In the genomic region with DNA sequence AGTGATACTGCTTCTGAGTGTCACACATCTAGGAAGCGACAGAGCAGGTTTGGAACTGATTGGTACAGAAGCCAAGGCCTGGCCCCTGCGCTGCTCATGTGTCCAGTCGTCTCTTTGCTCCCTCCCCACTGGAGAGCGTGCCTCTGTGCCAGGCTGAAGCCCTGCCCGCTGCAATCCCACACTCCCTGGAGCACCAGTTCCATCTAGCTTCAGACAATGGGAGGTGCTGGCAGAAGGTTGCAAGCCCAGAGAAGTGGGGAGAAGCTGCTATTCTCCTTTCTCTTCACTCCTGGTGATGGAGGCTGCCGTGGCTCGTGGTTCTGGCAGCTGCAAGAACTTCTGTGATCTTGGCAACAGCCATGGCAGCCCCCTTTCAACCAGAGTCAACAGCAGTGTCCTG, we compare ENCODE assay signal across 26 cellular contexts.
DNase-seq lines count a peak whose midpoint lies in the region; ATAC-seq, FAIRE-seq and TF ChIP-seq lines count a peak whose summit lies in the region.
"Had no signal": no experiment of that assay in that cellular context is flagged by ENCODE, and none has a peak within 500 bp of the region (broad histone marks: within the 10 kb centered on the region; RNA-seq: fewer than 3 reads in every experiment).

No MANE protein-coding gene starts in this region.

- TF ChIP-seq POLR2A in Peyer's patch (IDR thresholded peaks at IDR 0.05) = no peak
- TF ChIP-seq POLR2A in gastrocnemius medialis (IDR thresholded peaks at IDR 0.05) = no peak

- H3K27ac ChIP-seq in Peyer's patch (no peak overlapping the region), kidney (ENCODE audit: low read depth in 2 of 2, low read length in 2 of 2) (no peak overlapping the region), gastrocnemius medialis (no peak overlapping the region)
- H3K27ac ChIP-seq: BLaER1 treated with 17β-estradiol and CSF1 and Interleukin-3, amounts not matched to agents 10 nM and 100 nM; GM23248; HL-60; PC-9; RWPE1; SJCRH30 had no signal

- TF ChIP-seq CTCF in Peyer's patch (IDR thresholded peaks at IDR 0.05) (no peak), kidney (IDR thresholded peaks at IDR 0.05; ENCODE audit: borderline replicate concordance, extremely low read depth, insufficient read depth) (no peak), gastrocnemius medialis (IDR thresholded peaks at IDR 0.05 in 4 of 5, conservative IDR thresholded peaks at IDR 0.05 in 1 of 5) (no peak)

- DNase-seq in cardiac septum (ENCODE audit: low spot score) = peak; percentile 57
- no peak for DNase-seq in left ventricle myocardium superior
- DNase-seq in Peyer's patch = peak in 2 of 3 donors; percentile 19 to 24
- DNase-seq in kidney = peak; percentile 15
- peak in 1 of 2 donors; percentile 27 for DNase-seq in gastrocnemius medialis
- DNase-seq in stimulated activated naive CD4-positive, alpha-beta T cell treated with Interleukin-2 at 50 U/mL for 16 hours (lab: John Stamatoyannopoulos, UW) = no peak
- DNase-seq in ACHN = no peak
- DNase-seq: Caco-2; CD4-positive, alpha-beta memory T cell; DND-41; GM23248; H9; MG63; NCI-H1694 treated with DMSO at 0.1 percent for 48 hours; NCI-H2081 treated with DMSO at 0.1 percent for 48 hours; NCI-H2171 treated with DMSO at 0.1 percent for 48 hours; NCI-H69; PC-9; SJCRH30 had no signal

- H3K9me3 ChIP-seq in Peyer's patch (no peaks in the 10 kb centered on the region), kidney (ENCODE audit: control insufficient read depth in 1 of 2, low read length in 2 of 2) (no peaks in the 10 kb centered on the region), gastrocnemius medialis (no peaks in the 10 kb centered on the region)
- H3K9me3 ChIP-seq: BLaER1 treated with 17β-estradiol and CSF1 and Interleukin-3, amounts not matched to agents 10 nM and 100 nM; Caco-2; MG63; SJCRH30 had no signal

- H3K4me3 ChIP-seq in Peyer's patch (no peak overlapping the region), kidney (ENCODE audit: low read length in 2 of 2) (no peak overlapping the region), gastrocnemius medialis (no peak overlapping the region)
- H3K4me3 ChIP-seq: BLaER1 treated with 17β-estradiol and CSF1 and Interleukin-3, amounts not matched to agents 10 nM and 100 nM; GM12878; GM23248; K562; MG63; PC-9; SJCRH30 had no signal

- H3K4me1 ChIP-seq in Peyer's patch = no peaks in the 10 kb centered on the region
- no peaks in the 10 kb centered on the region for H3K4me1 ChIP-seq in kidney (ENCODE audit: control insufficient read depth in 1 of 2, insufficient read depth in 1 of 2, low read depth in 1 of 2, low read length in 2 of 2)
- H3K4me1 ChIP-seq in gastrocnemius medialis = no peaks in the 10 kb centered on the region
- H3K4me1 ChIP-seq: BLaER1 treated with 17β-estradiol and CSF1 and Interleukin-3, amounts not matched to agents 10 nM and 100 nM; Caco-2; SJCRH30 had no signal

- H3K27me3 ChIP-seq in Peyer's patch (no peaks in the 10 kb centered on the region), gastrocnemius medialis (no peaks in the 10 kb centered on the region)
- H3K27me3 ChIP-seq: BLaER1 treated with 17β-estradiol and CSF1 and Interleukin-3, amounts not matched to agents 10 nM and 100 nM; MG63 had no signal

- ATAC-seq in left ventricle myocardium superior (no peak), gastrocnemius medialis (peak; percentile 26 to 39), GM18861 (IDR thresholded peaks at IDR 0.05; ENCODE audit: unreplicated experiment) (no peak)
- ATAC-seq: GM12878, HepG2, K562 had no signal

- no peaks in the 10 kb centered on the region for H3K36me3 ChIP-seq in Peyer's patch
- no peaks in the 10 kb centered on the region for H3K36me3 ChIP-seq in kidney (ENCODE audit: control insufficient read depth in 1 of 2, insufficient read depth in 2 of 2, low read length in 2 of 2)
- H3K36me3 ChIP-seq in gastrocnemius medialis = no peaks in the 10 kb centered on the region
- H3K36me3 ChIP-seq: BLaER1 treated with 17β-estradiol and CSF1 and Interleukin-3, amounts not matched to agents 10 nM and 100 nM; MG63; SJCRH30 had no signal

- FAIRE-seq in kidney (lab: Jason Lieb, UNC) = no peak
- FAIRE-seq: GM12878, HepG2, K562 had no signal

- H3K9ac ChIP-seq in kidney (ENCODE audit: low read length in 2 of 2) = no peak overlapping the region
- H3K9ac ChIP-seq: BLaER1 treated with 17β-estradiol and CSF1 and Interleukin-3, amounts not matched to agents 10 nM and 100 nM; GM23248 had no signal

- intact Hi-C loops in cardiac septum (cut with DNase I) (no loop called here), left ventricle myocardium superior (cut with micrococcal nuclease) (no loop called here), kidney (cut with DNase I) (no loop called here), gastrocnemius medialis (cut with DNase I; ENCODE audit: low total_unique reads) (no loop called here)

- in situ Hi-C loops in gastrocnemius medialis (cut with MboI; ENCODE audit: low sequenced_read_pairs in 4 of 4) = no loop called here
- in situ Hi-C loops in ACHN (cut with HindIII; ENCODE audit: low pct_ligation_motif_present, low pct_unique_long_range_greater_than_20kb, low sequenced_read_pairs) = no loop called here

Comparison
In these comparisons a context has a peak if more than half of its experiments do, and no peak if none do; other contexts are left out.
1. DNase-seq: peak in cardiac septum (single experiment), Peyer's patch (2 of 3) and kidney (single experiment); none in left ventricle myocardium superior (single experiment), stimulated activated naive CD4-positive, alpha-beta T cell treated with Interleukin-2 at 50 U/mL for 16 hours (single experiment) and ACHN (single experiment).
2. ATAC-seq: peak in gastrocnemius medialis (2 of 2); none in left ventricle myocardium superior (single experiment) and GM18861 (single experiment).